29 cellular contexts compared by ENCODE assay signal in genomic region chr3:129534428-129535027, GRCh38. TPM values are rescaled to one million over a fixed set of nuclear protein-coding genes. Genes with fewer than 3 reads are reported as not detected.
DNase-seq lines count a peak whose midpoint lies in the region; ATAC-seq and TF ChIP-seq lines count a peak whose summit lies in the region.
"Had no signal": no experiment of that assay in that cellular context is flagged by ENCODE, and none has a peak within 500 bp of the region (broad histone marks: within the 10 kb centered on the region; RNA-seq: fewer than 3 reads in every experiment).

No MANE protein-coding gene starts in this region.

- TF ChIP-seq CTCF in Caco-2 (IDR thresholded peaks at IDR 0.05; ENCODE audit: insufficient read depth in 1 of 2, low read depth in 1 of 2, low read length in 1 of 2, severe bottlenecking in 1 of 2, unreplicated experiment in 1 of 2) (no peak), neural progenitor cell (IDR thresholded peaks at IDR 0.05) (no peak)
- TF ChIP-seq CTCF in CD4-positive, alpha-beta T cell (IDR thresholded peaks at IDR 0.05): no peak

- no peak overlapping the region for H3K27ac ChIP-seq in neural progenitor cell
- no peak overlapping the region for H3K27ac ChIP-seq in CD4-positive, alpha-beta T cell (ENCODE audit: low read depth, low read length)
- H3K27ac ChIP-seq: breast epithelium, heart left ventricle, RWPE1, sigmoid colon, thoracic aorta had no signal

- POLR2A ChIA-PET in Caco-2 (lab: Charles Lee): no interaction called here
- POLR2A ChIA-PET in CD4-positive, alpha-beta T cell (lab: Charles Lee): no interaction called here

- H3K4me2 ChIP-seq in neural progenitor cell: no peak overlapping the region

- intact Hi-C loops in Caco-2 (cut with micrococcal nuclease; ENCODE audit: unreplicated experiment): no loop called here
- intact Hi-C loops in CD4-positive, alpha-beta T cell (cut with DNase I, micrococcal nuclease): no loop called here

- H3K27ac Mint-ChIP-seq in Caco-2 (ENCODE audit: unreplicated experiment) (peak overlapping the region; percentile 53), neural progenitor cell (peak overlapping the region; percentile 44)
- H3K27ac Mint-ChIP-seq in CD4-positive, alpha-beta T cell: no peak overlapping the region
- H3K27ac Mint-ChIP-seq: activated naive CD8-positive, alpha-beta T cell treated with anti-CD3 and anti-CD28 coated beads, Interleukin-2, amount 10 ng/mL, durations not matched to agents 7 days and 5 days; stimulated activated memory B cell treated with anti-CD40 and anti-IgM and Interleukin-4, amounts not matched to agents 10 μg/mL and 1 μg/mL and 100 μg/mL, for 72 hours had no signal

- H3K4me3 Mint-ChIP-seq in Caco-2 (ENCODE audit: unreplicated experiment) (no peak overlapping the region), neural progenitor cell (no peak overlapping the region)
- no peak overlapping the region for H3K4me3 Mint-ChIP-seq in CD4-positive, alpha-beta T cell
- H3K4me3 Mint-ChIP-seq: activated naive CD8-positive, alpha-beta T cell treated with anti-CD3 and anti-CD28 coated beads, Interleukin-2, amount 10 ng/mL, durations not matched to agents 7 days and 5 days; CD14-positive monocyte; immature natural killer cell; stimulated activated memory B cell treated with anti-CD40 and anti-IgM and Interleukin-4, amounts not matched to agents 10 μg/mL and 1 μg/mL and 100 μg/mL, for 72 hours had no signal

- no peaks in the 10 kb centered on the region for H3K27me3 ChIP-seq in Caco-2 (replicated peaks; ENCODE audit: control insufficient read depth, insufficient read depth, low read length)
- no peaks in the 10 kb centered on the region for H3K27me3 ChIP-seq in neural progenitor cell
- no peaks in the 10 kb centered on the region for H3K27me3 ChIP-seq in CD4-positive, alpha-beta T cell (ENCODE audit: control insufficient read depth, insufficient read depth, low read length)
- H3K27me3 ChIP-seq: breast epithelium, heart left ventricle, sigmoid colon had no signal

- H3K9me3 ChIP-seq in Caco-2 (no peaks in the 10 kb centered on the region), neural progenitor cell (ENCODE audit: low read depth) (no peaks in the 10 kb centered on the region)
- H3K9me3 ChIP-seq in CD4-positive, alpha-beta T cell (ENCODE audit: control insufficient read depth, low read length): no peaks in the 10 kb centered on the region
- H3K9me3 ChIP-seq: breast epithelium, heart left ventricle, sigmoid colon, thoracic aorta had no signal

- H3K4me1 ChIP-seq in Caco-2: peaks cover 24% of the 10 kb centered on the region
- H3K4me1 ChIP-seq in neural progenitor cell: peaks cover 14% of the 10 kb centered on the region
- H3K4me1 ChIP-seq: breast epithelium, sigmoid colon had no signal

- H3K36me3 Mint-ChIP-seq in Caco-2 (ENCODE audit: insufficient read depth, unreplicated experiment) (no peaks in the 10 kb centered on the region), neural progenitor cell (no peaks in the 10 kb centered on the region)
- no peaks in the 10 kb centered on the region for H3K36me3 Mint-ChIP-seq in CD4-positive, alpha-beta T cell (ENCODE audit: low read depth)
- H3K36me3 Mint-ChIP-seq: activated naive CD8-positive, alpha-beta T cell treated with anti-CD3 and anti-CD28 coated beads, Interleukin-2, amount 10 ng/mL, durations not matched to agents 7 days and 5 days; CD14-positive monocyte; immature natural killer cell; stimulated activated memory B cell treated with anti-CD40 and anti-IgM and Interleukin-4, amounts not matched to agents 10 μg/mL and 1 μg/mL and 100 μg/mL, for 72 hours had no signal

- H3K9me3 Mint-ChIP-seq in Caco-2 (ENCODE audit: unreplicated experiment) (no peaks in the 10 kb centered on the region), neural progenitor cell (peaks cover 2% of the 10 kb centered on the region)
- H3K9me3 Mint-ChIP-seq in CD4-positive, alpha-beta T cell: no peaks in the 10 kb centered on the region
- H3K9me3 Mint-ChIP-seq: activated naive CD8-positive, alpha-beta T cell treated with anti-CD3 and anti-CD28 coated beads, Interleukin-2, amount 10 ng/mL, durations not matched to agents 7 days and 5 days; CD14-positive monocyte; stimulated activated memory B cell treated with anti-CD40 and anti-IgM and Interleukin-4, amounts not matched to agents 10 μg/mL and 1 μg/mL and 100 μg/mL, for 72 hours had no signal

- CTCF ChIA-PET in Caco-2 (lab: Charles Lee): interaction anchor here (1.5 kb wide), 1 partner anchor 44 kb away, joined by 3 read pairs; no protein-coding TSS in a partner anchor
- CTCF ChIA-PET in CD4-positive, alpha-beta T cell (lab: Charles Lee): no interaction called here

- H3K4me1 Mint-ChIP-seq in Caco-2 (ENCODE audit: low read depth, unreplicated experiment) (peaks cover 11% of the 10 kb centered on the region), neural progenitor cell (peaks cover 33% of the 10 kb centered on the region)
- H3K4me1 Mint-ChIP-seq in CD4-positive, alpha-beta T cell (ENCODE audit: low read depth): no peaks in the 10 kb centered on the region
- H3K4me1 Mint-ChIP-seq: activated naive CD8-positive, alpha-beta T cell treated with anti-CD3 and anti-CD28 coated beads, Interleukin-2, amount 10 ng/mL, durations not matched to agents 7 days and 5 days; immature natural killer cell; stimulated activated memory B cell treated with anti-CD40 and anti-IgM and Interleukin-4, amounts not matched to agents 10 μg/mL and 1 μg/mL and 100 μg/mL, for 72 hours had no signal

- H3K36me3 ChIP-seq in Caco-2 (ENCODE audit: control insufficient read depth, insufficient read depth, low read length) (no peaks in the 10 kb centered on the region), neural progenitor cell (no peaks in the 10 kb centered on the region)
- H3K36me3 ChIP-seq: breast epithelium, heart left ventricle, sigmoid colon, thoracic aorta had no signal

- ATAC-seq in CD4-positive, alpha-beta T cell (ENCODE audit: poor library complexity): no peak
- ATAC-seq: heart left ventricle; stimulated activated memory B cell treated with anti-CD40 and anti-IgM and Interleukin-4, amounts not matched to agents 10 μg/mL and 1 μg/mL and 100 μg/mL, for 72 hours had no signal

- H3K27me3 Mint-ChIP-seq in Caco-2 (ENCODE audit: insufficient read depth, unreplicated experiment) (no peaks in the 10 kb centered on the region), neural progenitor cell (ENCODE audit: insufficient read depth, low read depth) (peaks cover 12% of the 10 kb centered on the region)
- H3K27me3 Mint-ChIP-seq in CD4-positive, alpha-beta T cell: no peaks in the 10 kb centered on the region

- no peaks in the 10 kb centered on the region for H3K79me2 ChIP-seq in neural progenitor cell (ENCODE audit: low read depth)

- peak in 1 of 2 experiments; percentile 19 for DNase-seq in Caco-2
- DNase-seq in NCI-H1694 (lab: John Stamatoyannopoulos, UW): peak; percentile 19
- DNase-seq in dermis blood vessel endothelial cell: peak; percentile 33
- DNase-seq in neural progenitor cell (ENCODE audit: low spot score): no peak
- no peak for DNase-seq in CD4-positive, alpha-beta T cell
- DNase-seq in DMS 273 treated with DMSO at 0.1 percent for 48 hours (lab: John Stamatoyannopoulos, UW): no peak
- no peak for DNase-seq in ACHN
- no peak for DNase-seq in GM19238 (ENCODE audit: insufficient read length, low spot score)
- DNase-seq: activated CD4-positive, alpha-beta T cell treated with anti-CD3 and anti-CD28 coated beads for 1 hour; activated naive CD8-positive, alpha-beta T cell treated with anti-CD3 and anti-CD28 coated beads, Interleukin-2, amount 10 ng/mL, durations not matched to agents 7 days and 5 days; cortex of kidney; DMS153; GDM1; heart left ventricle; immature natural killer cell; KG1; MV-4-11; NCI-H1930; NCI-H524 treated with DMSO at 0.1 percent for 48 hours; sigmoid colon had no signal

- H3K9ac ChIP-seq in neural progenitor cell: no peak overlapping the region

- no TSS peak for BruUV-seq in Caco-2 (replicated peaks; lab: Mats Ljungman, UMichigan)

- no peaks in the 10 kb centered on the region for H4K20me1 ChIP-seq in neural progenitor cell (ENCODE audit: low read depth)

- H2AFZ ChIP-seq in neural progenitor cell (replicated peaks): no peak overlapping the region

- no peaks in the 10 kb centered on the region for H3F3A ChIP-seq in neural progenitor cell (ENCODE audit: low read depth)

- H3K4me3 ChIP-seq in Caco-2 (ENCODE audit: low read depth, low read length) (no peak overlapping the region), neural progenitor cell (no peak overlapping the region)
- H3K4me3 ChIP-seq: breast epithelium, heart left ventricle, sigmoid colon, thoracic aorta had no signal

- in situ Hi-C loops in ACHN (cut with HindIII; ENCODE audit: low pct_ligation_motif_present, low pct_unique_long_range_greater_than_20kb, low sequenced_read_pairs): no loop called here

RNA-seq across cellular contexts. Expression of gene RHO, which starts 6.1 kb away (rescaled TPM):
- total RNA-seq in Caco-2 (2022): not detected in 2 replicates
- total RNA-seq in dermis blood vessel endothelial cell: not detected in 2 replicates
- total RNA-seq in neural progenitor cell (ENCODE audit: low replicate concordance): not detected in 2 replicates
- not detected for total RNA-seq in CD4-positive, alpha-beta T cell
- total RNA-seq: activated CD8-positive, alpha-beta memory T cell treated with anti-CD3 and anti-CD28 coated beads for 36 hours; activated naive CD8-positive, alpha-beta T cell treated with anti-CD3 and anti-CD28 coated beads, Interleukin-2, amount 10 ng/mL, durations not matched to agents 7 days and 5 days; heart left ventricle; liver; myocyte; osteocyte; sigmoid colon; thoracic aorta had no signal

RNA-seq across cellular contexts. Expression of gene H1-8, which starts 8.4 kb away (rescaled TPM):
- total RNA-seq in Caco-2 (2022) (not detected in 2 replicates), dermis blood vessel endothelial cell (not detected in 2 replicates), neural progenitor cell (ENCODE audit: low replicate concordance) (not detected in 2 replicates)
- not detected for total RNA-seq in CD4-positive, alpha-beta T cell
- total RNA-seq: activated CD8-positive, alpha-beta memory T cell treated with anti-CD3 and anti-CD28 coated beads for 36 hours; activated naive CD8-positive, alpha-beta T cell treated with anti-CD3 and anti-CD28 coated beads, Interleukin-2, amount 10 ng/mL, durations not matched to agents 7 days and 5 days; breast epithelium; heart left ventricle; liver; myocyte; osteocyte; sigmoid colon; thoracic aorta had no signal

Comparison
In these comparisons a context has a peak if more than half of its experiments do, and no peak if none do; other contexts are left out.
1. DNase-seq: peak in NCI-H1694 (single experiment) and dermis blood vessel endothelial cell (single experiment); none in neural progenitor cell (single experiment), CD4-positive, alpha-beta T cell (0 of 10), DMS 273 treated with DMSO at 0.1 percent for 48 hours (single experiment), ACHN (single experiment) and GM19238 (single experiment).